In genomic region chrX:74613350-74614192, GRCh38 we compare ENCODE assay signal across 8 cellular contexts. TPM values are rescaled to one million over a fixed set of nuclear protein-coding genes. Genes with fewer than 3 reads are reported as not detected.
DNase-seq lines count a peak whose midpoint lies in the region; TF ChIP-seq lines count a peak whose summit lies in the region.

No MANE protein-coding gene starts in this region.

- H3K27me3 ChIP-seq in SJCRH30 (no peaks in the 10 kb centered on the region), tibial nerve (no peaks in the 10 kb centered on the region)

- DNase-seq in NCI-H1417 (lab: John Stamatoyannopoulos, UW), result peak in 2 of 3 experiments; percentile 56 to 68
- no peak for DNase-seq in NCI-H1417 treated with DMSO at 0.1 percent for 48 hours (lab: John Stamatoyannopoulos, UW)
- peak; percentile 30 for DNase-seq in Jurkat, Clone E6-1 (ENCODE audit: low read depth, low spot score)
- peak; percentile 8 to 54 for DNase-seq in SJCRH30
- peak; percentile 49 for DNase-seq in dermis blood vessel endothelial cell
- DNase-seq in medulla oblongata (ENCODE audit: extremely low spot score), result peak; percentile 9
- DNase-seq in tibial nerve (ENCODE audit: low spot score in 2 of 2), result no peak
- no peak for DNase-seq in OCI-M2 (lab: John Stamatoyannopoulos, UW; ENCODE audit: unreplicated experiment)

- TF ChIP-seq EP300 in tibial nerve (IDR thresholded peaks at IDR 0.05), result no peak

- H3K36me3 ChIP-seq in SJCRH30 (peaks cover 47% of the 10 kb centered on the region), tibial nerve (no peaks in the 10 kb centered on the region)

- peaks cover 4% of the 10 kb centered on the region; the same call in 1 of the 2 replicates for H3K4me1 ChIP-seq in SJCRH30
- peaks cover 0 to 6% (median 0%) of the 10 kb centered on the region in 4 donors for H3K4me1 ChIP-seq in tibial nerve

- H3K27ac ChIP-seq in SJCRH30 (peak overlapping the region; percentile 100), tibial nerve (peak overlapping the region; percentile 90 to 99 (median 94))

- TF ChIP-seq CTCF in tibial nerve (IDR thresholded peaks at IDR 0.05), result no peak

- 0 to 31% methylated on average over 12 to 22 of the region's 22 CpGs for WGBS in tibial nerve, 2 donors

- peak overlapping the region; percentile 79 for H3K4me3 ChIP-seq in Jurkat, Clone E6-1 (ENCODE audit: low read length)
- H3K4me3 ChIP-seq in SJCRH30 (peak overlapping the region; percentile 99), tibial nerve (peak overlapping the region; percentile 39 to 85 (median 81))

- no peak for TF ChIP-seq POLR2A in tibial nerve (IDR thresholded peaks at IDR 0.05)

- H3K9me3 ChIP-seq in SJCRH30 (replicated peaks) (no peaks in the 10 kb centered on the region), tibial nerve (no peaks in the 10 kb centered on the region)

RNA-seq across cellular contexts. Expression of gene RLIM, which starts 0.9 kb away (rescaled TPM):
- 14.0 TPM for polyA plus RNA-seq in Jurkat, Clone E6-1 (2012; ENCODE audit: insufficient read depth, insufficient read length)
- total RNA-seq in SJCRH30 (2014; rRNA removed; shearing (Covaris generic)), result 88.7 and 95.4 TPM in 2 replicates
- 55.5 and 62.5 TPM in 2 replicates for total RNA-seq in dermis blood vessel endothelial cell
- total RNA-seq in tibial nerve, result 10 to 100 TPM; 28.5 to 37.1 (median 31.8) TPM

Comparison
In these comparisons a context has a peak if more than half of its experiments do, and no peak if none do; other contexts are left out.
1. DNase-seq: peak in NCI-H1417 (2 of 3), Jurkat, Clone E6-1 (single experiment), SJCRH30 (2 of 2), dermis blood vessel endothelial cell (single experiment) and medulla oblongata (single experiment); none in NCI-H1417 treated with DMSO at 0.1 percent for 48 hours (single experiment), tibial nerve (0 of 2) and OCI-M2 (single experiment).
2. Peak in every context shown above with its lines, with median percentiles within 50 percentile points of each other: H3K4me3 ChIP-seq.